1 cellular context compared by ENCODE assay signal in genomic region chr15:88605507-88606436, GRCh38.
TF ChIP-seq lines count a peak whose summit lies in the region.

No MANE protein-coding gene starts in this region.

TF ChIP-seq in K562, 482 proteins besides CTCF, POLR2A, EP300 and RAD21 (continues in another document):
- TF ChIP-seq ZNF217 (CRISPR knock-in tag; IDR thresholded peaks at IDR 0.05) (no peak), PTRF (tag; IDR thresholded peaks at IDR 0.05) (no peak), KHSRP (IDR thresholded peaks at IDR 0.05) (no peak), TFAM (CRISPR knock-in tag; conservative IDR thresholded peaks at IDR 0.05) (no peak), MNT (conservative IDR thresholded peaks at IDR 0.05) (peak in 1 of 2 experiments; percentile 37; a peak in 1 of 4 replicates), FOXP1 (CRISPR knock-in tag; IDR thresholded peaks at IDR 0.05) (peak; percentile 73; the same call in 1 of the 2 replicates), SRF (CRISPR knock-in tag; IDR thresholded peaks at IDR 0.05) (0 out of 4 replicates have a peak, but pooled peaks of 1 of the 2 experiments have one; percentile 40), PURB (CRISPR knock-in tag; IDR thresholded peaks at IDR 0.05; ENCODE audit: low read depth) (no peak), CCAR2 (IDR thresholded peaks at IDR 0.05; ENCODE audit: low read depth, low read length) (no peak), ZNF511 (CRISPR knock-in tag; IDR thresholded peaks at IDR 0.05) (peak; percentile 95), LCOR (CRISPR knock-in tag; IDR thresholded peaks at IDR 0.05) (peak; percentile 74; the same call in 1 of the 2 replicates), NRF1 (conservative IDR thresholded peaks at IDR 0.05 in 1 of 2, IDR thresholded peaks at IDR 0.05 in 1 of 2) (peak; percentile 53 to 64; a peak in 3 of 4 replicates), STAG1 (CRISPR knock-in tag; IDR thresholded peaks at IDR 0.05; ENCODE audit: borderline replicate concordance) (peak; percentile 18; the same call in 1 of the 2 replicates), NR3C1 (CRISPR knock-in tag; IDR thresholded peaks at IDR 0.05) (peak; percentile 88), ZBTB2 (IDR thresholded peaks at IDR 0.05) (0 out of 2 replicates have a peak, but pooled peaks have one; percentile 26), ELF4 (CRISPR knock-in tag; IDR thresholded peaks at IDR 0.05) (no peak), CBX3 (IDR thresholded peaks at IDR 0.05; ENCODE audit: borderline replicate concordance in 1 of 2, low read length in 2 of 2) (0 out of 3 replicates have a peak, but pooled peaks of 1 of the 2 experiments have one; percentile 17), ZBTB33 (CRISPR knock-in tag; IDR thresholded peaks at IDR 0.05) (0 out of 2 replicates have a peak, but pooled peaks have one; percentile 33), OTX1 (CRISPR knock-in tag; IDR thresholded peaks at IDR 0.05) (no peak), HNRNPLL (IDR thresholded peaks at IDR 0.05; ENCODE audit: low read depth, low read length, poor library complexity, severe bottlenecking) (peak; percentile 83), CXXC5 (CRISPR knock-in tag; IDR thresholded peaks at IDR 0.05) (0 out of 2 replicates have a peak, but pooled peaks have one; percentile 13), MIER1 (IDR thresholded peaks at IDR 0.05; ENCODE audit: low read depth) (peak; percentile 96), RNF219 (CRISPR knock-in tag; IDR thresholded peaks at IDR 0.05) (no peak), POLR2H (tag; IDR thresholded peaks at IDR 0.05; ENCODE audit: low read depth) (no peak), PRPF4 (IDR thresholded peaks at IDR 0.05; ENCODE audit: insufficient read depth, low read depth, low read length, poor library complexity, severe bottlenecking) (no peak), ZBTB40 (IDR thresholded peaks at IDR 0.05) (no peak), ZBTB40 (CRISPR knock-in tag; IDR thresholded peaks at IDR 0.05) (no peak), ZNF263 (CRISPR knock-in tag; IDR thresholded peaks at IDR 0.05; ENCODE audit: borderline replicate concordance) (peak; percentile 34; the same call in 1 of the 2 replicates), HBP1 (CRISPR knock-in tag; IDR thresholded peaks at IDR 0.05) (no peak), EHMT2 (IDR thresholded peaks at IDR 0.05) (peak; percentile 98), HMGN3 (IDR thresholded peaks at IDR 0.05; ENCODE audit: borderline replicate concordance, extremely low read depth, insufficient read length, low read depth, low read length) (no peak), TGIF2 (CRISPR knock-in tag; IDR thresholded peaks at IDR 0.05) (0 out of 2 replicates have a peak, but pooled peaks have one; percentile 63), PHF20 (IDR thresholded peaks at IDR 0.05; ENCODE audit: partially characterized antibody) (no peak), SIN3B (IDR thresholded peaks at IDR 0.05; ENCODE audit: low read depth) (no peak), NFXL1 (CRISPR knock-in tag; IDR thresholded peaks at IDR 0.05) (no peak), ZBTB12 (CRISPR knock-in tag; IDR thresholded peaks at IDR 0.05) (no peak), NR4A1 (CRISPR knock-in tag; IDR thresholded peaks at IDR 0.05) (no peak), NR4A1 (tag; IDR thresholded peaks at IDR 0.05) (0 out of 2 replicates have a peak, but pooled peaks have one; percentile 26)
